ENCODE assay signal across 10 cellular contexts in the genomic region with DNA sequence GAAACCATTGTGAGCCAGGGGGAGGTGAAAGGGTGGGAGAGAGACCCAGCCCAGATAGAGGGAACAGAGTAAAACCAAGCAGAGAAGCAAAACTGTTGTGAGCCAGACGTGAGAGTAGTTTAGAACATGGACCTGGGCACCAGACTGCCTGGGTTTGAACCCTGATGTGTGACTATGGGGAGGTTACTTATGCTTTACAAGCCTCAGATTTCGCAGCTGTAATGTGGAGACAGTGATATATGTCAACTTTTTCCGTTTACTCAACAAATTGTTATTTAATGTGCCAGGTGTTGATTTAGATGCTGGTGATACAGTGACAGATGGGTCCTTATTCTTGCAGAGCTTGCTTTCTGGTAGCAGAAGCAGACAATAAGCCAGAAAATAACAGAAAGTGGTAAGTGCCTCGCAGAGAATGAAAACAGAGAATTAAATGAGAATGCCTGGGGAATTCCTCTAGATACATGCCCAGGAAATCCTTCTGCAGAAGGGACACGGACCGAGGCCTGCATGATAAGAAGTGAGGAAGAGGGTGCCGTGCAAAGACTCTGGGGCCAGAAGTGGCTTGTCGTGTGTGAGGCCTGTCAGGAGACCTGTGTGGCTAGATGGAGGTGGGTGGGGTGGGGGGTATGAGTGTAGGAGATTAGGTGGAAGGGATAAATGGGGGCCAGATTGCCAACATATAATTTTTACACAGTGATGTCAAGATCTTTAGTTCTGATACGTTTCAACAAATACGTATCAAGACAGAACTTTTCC. TPM values are rescaled to one million over a fixed set of nuclear protein-coding genes. Genes with fewer than 3 reads are reported as not detected.
DNase-seq lines count a peak whose midpoint lies in the region; ATAC-seq, FAIRE-seq and TF ChIP-seq lines count a peak whose summit lies in the region.
"Had no signal": no experiment of that assay in that cellular context is flagged by ENCODE, and none has a peak within 500 bp of the region (broad histone marks: within the 10 kb centered on the region; RNA-seq: fewer than 3 reads in every experiment).

No MANE protein-coding gene starts in this region.

- H3K36me3 Mint-ChIP-seq in central memory CD8-positive, alpha-beta T cell (ENCODE audit: insufficient read depth), result peaks cover 1% of the 10 kb centered on the region

- peak; percentile 10 for ATAC-seq in GM21367 (IDR thresholded peaks at IDR 0.05; ENCODE audit: unreplicated experiment)
- ATAC-seq in central memory CD8-positive, alpha-beta T cell (replicated peaks; ENCODE audit: extremely low read depth, poor library complexity, severe bottlenecking), result peak; percentile 41

- TF ChIP-seq CTCF in kidney (IDR thresholded peaks at IDR 0.05; ENCODE audit: borderline replicate concordance, extremely low read depth, insufficient read depth), result no peak

- no peaks in the 10 kb centered on the region for H3K9me3 Mint-ChIP-seq in central memory CD8-positive, alpha-beta T cell

- intact Hi-C loops in kidney (cut with DNase I), result no loop called here

- H3K4me1 Mint-ChIP-seq in central memory CD8-positive, alpha-beta T cell, result peaks cover 37% of the 10 kb centered on the region

- H3K36me3 ChIP-seq in KOPT-K1 (ENCODE audit: insufficient read depth, low read length) (no peaks in the 10 kb centered on the region), kidney (ENCODE audit: control insufficient read depth in 1 of 2, insufficient read depth in 2 of 2, low read length in 2 of 2) (no peaks in the 10 kb centered on the region)

- no peak for FAIRE-seq in kidney (lab: Jason Lieb, UNC)
- FAIRE-seq: H1 had no signal

- H3K27me3 Mint-ChIP-seq in central memory CD8-positive, alpha-beta T cell, result no peaks in the 10 kb centered on the region

- no peak overlapping the region for H3K27ac Mint-ChIP-seq in central memory CD8-positive, alpha-beta T cell (ENCODE audit: low read depth)

- H3K4me1 ChIP-seq in kidney (ENCODE audit: control insufficient read depth in 1 of 2, insufficient read depth in 1 of 2, low read depth in 1 of 2, low read length in 2 of 2), result peaks cover 12 to 19% of the 10 kb centered on the region in 2 donors

- no peak overlapping the region for H3K4me3 ChIP-seq in kidney (ENCODE audit: low read length in 2 of 2)

- no peak overlapping the region for H3K9ac ChIP-seq in kidney (ENCODE audit: low read length in 2 of 2)

- H3K9me3 ChIP-seq in KOPT-K1 (ENCODE audit: insufficient read depth, low read length, poor library complexity, severe bottlenecking) (no peaks in the 10 kb centered on the region), kidney (ENCODE audit: control insufficient read depth in 1 of 2, low read length in 2 of 2) (no peaks in the 10 kb centered on the region)

- peak overlapping the region; percentile 44 for H3K27ac ChIP-seq in KOPT-K1 (ENCODE audit: low read depth, low read length, poor library complexity, severe bottlenecking)
- peak overlapping the region; percentile 69 for H3K27ac ChIP-seq in temporal lobe (ENCODE audit: low read depth, low read length)
- H3K27ac ChIP-seq in kidney (ENCODE audit: low read depth in 2 of 2, low read length in 2 of 2), result peak overlapping the region in 1 of 2 donors; percentile 4

- H3K4me3 Mint-ChIP-seq in central memory CD8-positive, alpha-beta T cell, result no peak overlapping the region

- peak; percentile 65 for DNase-seq in DMS 273 (lab: John Stamatoyannopoulos, UW; ENCODE audit: unreplicated experiment)
- no peak for DNase-seq in central memory CD8-positive, alpha-beta T cell (ENCODE audit: low spot score in 2 of 2)
- no peak for DNase-seq in NCI-H1417 treated with DMSO at 0.1 percent for 48 hours (lab: John Stamatoyannopoulos, UW)
- DNase-seq in SIG-M5 treated with dmso at 0.1 percent for 504 hours (lab: John Stamatoyannopoulos, UW; ENCODE audit: unreplicated experiment), result no peak
- DNase-seq in kidney, result no peak

RNA-seq across cellular contexts. Expression of a gene that starts 15.0 kb away (rescaled TPM):
- 14.5 TPM for total RNA-seq in temporal lobe
- total RNA-seq in kidney, result 30.1 TPM
- polyA plus RNA-seq in kidney (ENCODE audit: insufficient read depth, low read depth, low replicate concordance), result 9.5 TPM

RNA-seq across cellular contexts. Expression of a gene that starts 43.1 kb away (rescaled TPM):
- total RNA-seq in temporal lobe (not detected), kidney (not detected)
- not detected for polyA plus RNA-seq in kidney (ENCODE audit: insufficient read depth, low read depth, low replicate concordance)
- total RNA-seq: H1, pulmonary artery endothelial cell had no signal
- polyA plus RNA-seq: H1 had no signal
